ENCODE assay signal across 15 cellular contexts in the genomic region with DNA sequence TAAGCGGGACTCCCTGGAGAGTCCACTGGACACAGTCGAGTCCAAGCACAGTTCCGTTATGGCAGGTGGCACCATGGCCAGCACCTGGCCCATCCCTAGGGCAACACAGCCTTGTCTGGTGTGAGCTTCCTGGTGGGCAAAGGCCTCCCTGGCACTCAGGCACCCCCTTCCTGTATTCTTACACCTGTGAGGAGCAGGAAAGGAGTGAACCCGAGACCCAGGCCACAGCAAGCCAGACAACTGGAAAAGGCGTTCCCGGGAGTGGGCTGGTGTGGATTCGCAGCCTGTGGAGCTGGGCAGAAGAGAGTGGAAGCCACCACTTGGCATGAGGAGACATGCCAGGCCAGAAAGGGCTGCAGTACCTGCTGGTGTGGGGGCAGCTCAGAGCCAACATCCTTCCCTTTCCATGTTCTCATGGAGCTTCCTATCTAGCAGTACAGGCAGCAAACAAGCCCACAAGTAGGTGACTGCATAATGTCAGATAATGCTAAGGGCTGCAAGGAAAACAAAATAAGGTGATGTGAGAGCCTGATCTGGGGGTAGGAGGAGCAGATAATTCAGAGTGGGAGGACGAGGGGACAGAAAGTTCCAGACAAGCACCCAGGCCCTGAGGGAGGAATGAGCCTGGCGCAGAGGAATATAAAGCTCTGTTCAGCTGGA.
DNase-seq lines count a peak whose midpoint lies in the region; ATAC-seq and TF ChIP-seq lines count a peak whose summit lies in the region.
"Had no signal": no experiment of that assay in that cellular context is flagged by ENCODE, and none has a peak within 500 bp of the region (broad histone marks: within the 10 kb centered on the region; RNA-seq: fewer than 3 reads in every experiment).

No MANE protein-coding gene starts in this region.

- peak overlapping the region; percentile 88 for H3K27ac Mint-ChIP-seq in central memory CD8-positive, alpha-beta T cell (ENCODE audit: low read depth)
- peak overlapping the region; percentile 88 for H3K27ac Mint-ChIP-seq in stimulated activated effector memory CD8-positive, alpha-beta T cell treated with anti-CD3 and anti-CD28 coated beads, Interleukin-12 subunit alpha, Interleukin-12 subunit beta, amount 100 ng/mL, for 72 hours
- H3K27ac Mint-ChIP-seq: IgD-negative memory B cell, mesothelial cell of epicardium had no signal

- DNase-seq in activated effector memory CD4-positive, alpha-beta T cell treated with anti-CD3 and anti-CD28 coated beads, Interleukin-2, amount 50 U/mL, for 16 hours = peak; percentile 55
- no peak for DNase-seq in activated effector memory CD4-positive, alpha-beta T cell treated with Interleukin-2 at 50 U/mL for 16 hours
- no peak for DNase-seq in central memory CD8-positive, alpha-beta T cell (ENCODE audit: low spot score in 2 of 2)
- DNase-seq in stimulated activated effector memory CD8-positive, alpha-beta T cell treated with anti-CD3 and anti-CD28 coated beads, Interleukin-12 subunit alpha, Interleukin-12 subunit beta, amount 100 ng/mL, for 72 hours (ENCODE audit: low spot score in 2 of 2) = no peak
- no peak for DNase-seq in retina
- DNase-seq in germinal center (ENCODE audit: low spot score) = no peak
- no peak for DNase-seq in NOMO-1 treated with dmso at 0.1 percent for 144 hours (lab: John Stamatoyannopoulos, UW; ENCODE audit: unreplicated experiment)
- DNase-seq: amygdala, EL, esophagus squamous epithelium, NCI-H1930 had no signal

- peak overlapping the region; percentile 79 for H3K4me3 Mint-ChIP-seq in central memory CD8-positive, alpha-beta T cell
- peak overlapping the region; percentile 52 for H3K4me3 Mint-ChIP-seq in stimulated activated effector memory CD8-positive, alpha-beta T cell treated with anti-CD3 and anti-CD28 coated beads, Interleukin-12 subunit alpha, Interleukin-12 subunit beta, amount 100 ng/mL, for 72 hours
- H3K4me3 Mint-ChIP-seq: IgD-negative memory B cell, mesothelial cell of epicardium had no signal

- ATAC-seq in central memory CD8-positive, alpha-beta T cell (replicated peaks; ENCODE audit: extremely low read depth, poor library complexity, severe bottlenecking) = no peak
- ATAC-seq in stimulated activated effector memory CD8-positive, alpha-beta T cell treated with anti-CD3 and anti-CD28 coated beads, Interleukin-12 subunit alpha, Interleukin-12 subunit beta, amount 100 ng/mL, for 72 hours = no peak
- ATAC-seq: left lobe of liver had no signal

- H3K9me3 Mint-ChIP-seq in central memory CD8-positive, alpha-beta T cell = no peaks in the 10 kb centered on the region
- H3K9me3 Mint-ChIP-seq in stimulated activated effector memory CD8-positive, alpha-beta T cell treated with anti-CD3 and anti-CD28 coated beads, Interleukin-12 subunit alpha, Interleukin-12 subunit beta, amount 100 ng/mL, for 72 hours = no peaks in the 10 kb centered on the region

- TF ChIP-seq RAD21 in Ishikawa (IDR thresholded peaks at IDR 0.05; ENCODE audit: low read depth) = no peak

- peaks cover 2% of the 10 kb centered on the region for H3K36me3 Mint-ChIP-seq in central memory CD8-positive, alpha-beta T cell (ENCODE audit: insufficient read depth)
- peaks cover 4% of the 10 kb centered on the region for H3K36me3 Mint-ChIP-seq in stimulated activated effector memory CD8-positive, alpha-beta T cell treated with anti-CD3 and anti-CD28 coated beads, Interleukin-12 subunit alpha, Interleukin-12 subunit beta, amount 100 ng/mL, for 72 hours
- H3K36me3 Mint-ChIP-seq: IgD-negative memory B cell, mesothelial cell of epicardium had no signal

- peaks cover 42% of the 10 kb centered on the region for H3K4me1 Mint-ChIP-seq in central memory CD8-positive, alpha-beta T cell
- peaks cover 50% of the 10 kb centered on the region for H3K4me1 Mint-ChIP-seq in stimulated activated effector memory CD8-positive, alpha-beta T cell treated with anti-CD3 and anti-CD28 coated beads, Interleukin-12 subunit alpha, Interleukin-12 subunit beta, amount 100 ng/mL, for 72 hours

- TF ChIP-seq EP300 in Ishikawa (IDR thresholded peaks at IDR 0.05; ENCODE audit: borderline replicate concordance) = no peak

- H3K27me3 Mint-ChIP-seq in central memory CD8-positive, alpha-beta T cell = no peaks in the 10 kb centered on the region

TF ChIP-seq in Ishikawa, 13 proteins besides CTCF, POLR2A, EP300 and RAD21:
- no peak for TF ChIP-seq TEAD4 (IDR thresholded peaks at IDR 0.05)
- TF ChIP-seq EGR1 (IDR thresholded peaks at IDR 0.05) = no peak
- no peak for TF ChIP-seq NFIC (IDR thresholded peaks at IDR 0.05)
- TF ChIP-seq, protein P1, sequence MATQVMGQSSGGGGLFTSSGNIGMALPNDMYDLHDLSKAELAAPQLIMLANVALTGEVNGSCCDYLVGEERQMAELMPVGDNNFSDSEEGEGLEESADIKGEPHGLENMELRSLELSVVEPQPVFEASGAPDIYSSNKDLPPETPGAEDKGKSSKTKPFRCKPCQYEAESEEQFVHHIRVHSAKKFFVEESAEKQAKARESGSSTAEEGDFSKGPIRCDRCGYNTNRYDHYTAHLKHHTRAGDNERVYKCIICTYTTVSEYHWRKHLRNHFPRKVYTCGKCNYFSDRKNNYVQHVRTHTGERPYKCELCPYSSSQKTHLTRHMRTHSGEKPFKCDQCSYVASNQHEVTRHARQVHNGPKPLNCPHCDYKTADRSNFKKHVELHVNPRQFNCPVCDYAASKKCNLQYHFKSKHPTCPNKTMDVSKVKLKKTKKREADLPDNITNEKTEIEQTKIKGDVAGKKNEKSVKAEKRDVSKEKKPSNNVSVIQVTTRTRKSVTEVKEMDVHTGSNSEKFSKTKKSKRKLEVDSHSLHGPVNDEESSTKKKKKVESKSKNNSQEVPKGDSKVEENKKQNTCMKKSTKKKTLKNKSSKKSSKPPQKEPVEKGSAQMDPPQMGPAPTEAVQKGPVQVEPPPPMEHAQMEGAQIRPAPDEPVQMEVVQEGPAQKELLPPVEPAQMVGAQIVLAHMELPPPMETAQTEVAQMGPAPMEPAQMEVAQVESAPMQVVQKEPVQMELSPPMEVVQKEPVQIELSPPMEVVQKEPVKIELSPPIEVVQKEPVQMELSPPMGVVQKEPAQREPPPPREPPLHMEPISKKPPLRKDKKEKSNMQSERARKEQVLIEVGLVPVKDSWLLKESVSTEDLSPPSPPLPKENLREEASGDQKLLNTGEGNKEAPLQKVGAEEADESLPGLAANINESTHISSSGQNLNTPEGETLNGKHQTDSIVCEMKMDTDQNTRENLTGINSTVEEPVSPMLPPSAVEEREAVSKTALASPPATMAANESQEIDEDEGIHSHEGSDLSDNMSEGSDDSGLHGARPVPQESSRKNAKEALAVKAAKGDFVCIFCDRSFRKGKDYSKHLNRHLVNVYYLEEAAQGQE (IDR thresholded peaks at IDR 0.05; ENCODE audit: low read depth) = peak; percentile 40; the same call in 1 of the 2 replicates
- TF ChIP-seq, protein P2, sequence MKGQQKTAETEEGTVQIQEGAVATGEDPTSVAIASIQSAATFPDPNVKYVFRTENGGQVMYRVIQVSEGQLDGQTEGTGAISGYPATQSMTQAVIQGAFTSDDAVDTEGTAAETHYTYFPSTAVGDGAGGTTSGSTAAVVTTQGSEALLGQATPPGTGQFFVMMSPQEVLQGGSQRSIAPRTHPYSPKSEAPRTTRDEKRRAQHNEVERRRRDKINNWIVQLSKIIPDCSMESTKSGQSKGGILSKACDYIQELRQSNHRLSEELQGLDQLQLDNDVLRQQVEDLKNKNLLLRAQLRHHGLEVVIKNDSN (IDR thresholded peaks at IDR 0.05) = no peak
- no peak for TF ChIP-seq CREB1 (IDR thresholded peaks at IDR 0.05; ENCODE audit: low read depth)
- no peak for TF ChIP-seq ZBTB7A (IDR thresholded peaks at IDR 0.05; ENCODE audit: low read depth)
- no peak for TF ChIP-seq TCF12 (IDR thresholded peaks at IDR 0.05; ENCODE audit: low read depth)
